Comparison of ENCODE assay signal across 16 cellular contexts in genomic region chr4:102713096-102713495, GRCh38. TPM values are rescaled to one million over a fixed set of nuclear protein-coding genes. Genes with fewer than 3 reads are reported as not detected.
DNase-seq lines count a peak whose midpoint lies in the region; ATAC-seq and TF ChIP-seq lines count a peak whose summit lies in the region.
"Had no signal": no experiment of that assay in that cellular context is flagged by ENCODE, and none has a peak within 500 bp of the region (broad histone marks: within the 10 kb centered on the region; RNA-seq: fewer than 3 reads in every experiment).

No MANE protein-coding gene starts in this region.

- H3F3A ChIP-seq in PC-3 (ENCODE audit: low read length, unreplicated experiment) = no peaks in the 10 kb centered on the region

- H3K9me3 Mint-ChIP-seq in endodermal cell = no peaks in the 10 kb centered on the region
- H3K9me3 Mint-ChIP-seq: IgD-negative memory B cell had no signal

- no peak for TF ChIP-seq POLR2A in ovary (IDR thresholded peaks at IDR 0.05)

- H3K9ac ChIP-seq in endodermal cell (ENCODE audit: extremely low read depth, low read length, poor library complexity, severe bottlenecking) = no peak overlapping the region
- H3K9ac ChIP-seq in mesendoderm (ENCODE audit: low read length) = no peak overlapping the region
- no peak overlapping the region for H3K9ac ChIP-seq in PC-3 (ENCODE audit: low read length)

- H2BK120ac ChIP-seq in mesendoderm (ENCODE audit: low read depth, low read length) = no peak overlapping the region

- 69 to 88% methylated on average over 1 to 3 of the region's 3 CpGs for WGBS in endodermal cell (ENCODE audit: insufficient coverage in 1 of 2, insufficient read length in 1 of 2), 2 experiments
- WGBS in mesendoderm (ENCODE audit: extremely low coverage, insufficient coverage, low lambda C conversion rate) = no CpG with 5 or more reads among the region's 3 CpGs
- WGBS in ovary, 3 donors = 68 to 70% (median 70%) methylated on average over 3 of the region's 3 CpGs

- POLR2A ChIA-PET in PC-3 (lab: Charles Lee; ENCODE audit: unreplicated experiment) = no interaction called here

- peak overlapping the region; percentile 72 for H3K27ac Mint-ChIP-seq in endodermal cell
- H3K27ac Mint-ChIP-seq: IgD-negative memory B cell had no signal

- no peak overlapping the region for H2AK5ac ChIP-seq in mesendoderm (ENCODE audit: low read length)

- intact Hi-C loops in ovary (cut with DNase I) = no loop called here
- intact Hi-C loops in PC-3 (cut with micrococcal nuclease) = no loop called here

- H3K27ac ChIP-seq in endodermal cell (ENCODE audit: low read depth, low read length) (no peak overlapping the region), mesendoderm (ENCODE audit: low read depth, low read length) (no peak overlapping the region), ovary (no peak overlapping the region), PC-3 (ENCODE audit: low read length) (no peak overlapping the region)
- H3K27ac ChIP-seq: heart left ventricle, neutrophil, transverse colon had no signal

- no peak overlapping the region for H2AFZ ChIP-seq in PC-3 (ENCODE audit: low read length)

- no peak overlapping the region for H4K5ac ChIP-seq in mesendoderm (ENCODE audit: low read length)

- H4K20me1 ChIP-seq in PC-3 (ENCODE audit: low read length) = no peaks in the 10 kb centered on the region

- H3K4me2 ChIP-seq in mesendoderm (ENCODE audit: low read length) (no peak overlapping the region), PC-3 (ENCODE audit: low read length) (no peak overlapping the region)

- H3K4me3 ChIP-seq in AG10803 (ENCODE audit: low read length) (no peak overlapping the region), endodermal cell (ENCODE audit: low read length) (no peak overlapping the region), mesendoderm (ENCODE audit: low read length) (no peak overlapping the region), ovary (no peak overlapping the region), PC-3 (ENCODE audit: low read length) (no peak overlapping the region)
- H3K4me3 ChIP-seq: heart left ventricle, lung, transverse colon had no signal

- no peak for ATAC-seq in GM19035 (IDR thresholded peaks at IDR 0.05; ENCODE audit: unreplicated experiment)
- ATAC-seq in PC-3 = no peak

- H3K36me3 Mint-ChIP-seq in endodermal cell (ENCODE audit: low read depth) = peaks cover 15% of the 10 kb centered on the region

- no peaks in the 10 kb centered on the region for H3K27me3 Mint-ChIP-seq in endodermal cell (ENCODE audit: insufficient read depth)
- H3K27me3 Mint-ChIP-seq: IgD-negative memory B cell had no signal

- DNase-seq in AG10803 (ENCODE audit: low read depth) = peak; percentile 28
- peak; percentile 36 for DNase-seq in LHCN-M2 (ENCODE audit: low read depth)
- no peak for DNase-seq in endodermal cell
- DNase-seq in mesendoderm = peak; percentile 83
- DNase-seq in ovary = no peak
- no peak for DNase-seq in amniotic stem cell (lab: John Stamatoyannopoulos, UW)
- no peak for DNase-seq in PC-3
- DNase-seq: effector CD8-positive, alpha-beta T cell; heart left ventricle; NCI-H1694; NCI-H774; transverse colon had no signal

- no peaks in the 10 kb centered on the region for H3K79me1 ChIP-seq in mesendoderm (ENCODE audit: low read length)

- H3K27me3 ChIP-seq in endodermal cell (ENCODE audit: control insufficient read depth, insufficient read depth, low read length, poor library complexity, severe bottlenecking) (no peaks in the 10 kb centered on the region), mesendoderm (ENCODE audit: insufficient read depth, low read length, poor library complexity) (no peaks in the 10 kb centered on the region), ovary (no peaks in the 10 kb centered on the region), PC-3 (ENCODE audit: low read length) (no peaks in the 10 kb centered on the region)
- H3K27me3 ChIP-seq: heart left ventricle, neutrophil, transverse colon had no signal

- H3K56ac ChIP-seq in mesendoderm (ENCODE audit: low read length) = no peak overlapping the region

- TF ChIP-seq CTCF in AG10803 (conservative IDR thresholded peaks at IDR 0.05; ENCODE audit: low read length) (no peak), endodermal cell (conservative IDR thresholded peaks at IDR 0.05) (no peak), ovary (IDR thresholded peaks at IDR 0.05) (no peak), PC-3 (conservative IDR thresholded peaks at IDR 0.05; ENCODE audit: low read depth, low read length) (no peak)

- no peak overlapping the region for H3K18ac ChIP-seq in mesendoderm (ENCODE audit: low read length)

- H3K9me3 ChIP-seq in endodermal cell (ENCODE audit: control insufficient read depth, low read length) (no peaks in the 10 kb centered on the region), ovary (no peaks in the 10 kb centered on the region), PC-3 (ENCODE audit: low read length) (no peaks in the 10 kb centered on the region)
- H3K9me3 ChIP-seq: neutrophil, transverse colon had no signal

- no peak overlapping the region for H2BK5ac ChIP-seq in mesendoderm (ENCODE audit: low read length)

- H2BK15ac ChIP-seq in mesendoderm (replicated peaks; ENCODE audit: low read depth) = no peak overlapping the region

- H3K79me2 ChIP-seq in mesendoderm (ENCODE audit: control insufficient read depth, insufficient read depth, low read length) (no peaks in the 10 kb centered on the region), PC-3 (ENCODE audit: low read length) (no peaks in the 10 kb centered on the region)

- no peaks in the 10 kb centered on the region for H3K4me1 ChIP-seq in endodermal cell (ENCODE audit: control insufficient read depth, insufficient read depth, low read length)
- H3K4me1 ChIP-seq in mesendoderm (ENCODE audit: control insufficient read depth, low read depth, low read length) = no peaks in the 10 kb centered on the region
- H3K4me1 ChIP-seq in ovary (ENCODE audit: insufficient read depth) = no peaks in the 10 kb centered on the region
- H3K4me1 ChIP-seq in PC-3 (ENCODE audit: insufficient read depth, low read length) = no peaks in the 10 kb centered on the region
- H3K4me1 ChIP-seq: transverse colon had no signal

- H3K23ac ChIP-seq in mesendoderm (ENCODE audit: low read length) = no peak overlapping the region

- CTCF ChIA-PET in PC-3 (lab: Charles Lee) = no interaction called here

- BruUV-seq in PC-3 (replicated peaks; lab: Mats Ljungman, UMichigan) = no TSS peak

- TF ChIP-seq EP300 in ovary (IDR thresholded peaks at IDR 0.05) = no peak

- H3K4me1 Mint-ChIP-seq in endodermal cell = peaks cover 11% of the 10 kb centered on the region

- H3K4me3 Mint-ChIP-seq in endodermal cell = no peak overlapping the region
- H3K4me3 Mint-ChIP-seq: IgD-negative memory B cell had no signal

- no peak overlapping the region for H4K8ac ChIP-seq in mesendoderm (ENCODE audit: low read depth, low read length)

- no peaks in the 10 kb centered on the region for H3K36me3 ChIP-seq in endodermal cell (ENCODE audit: control insufficient read depth, insufficient read depth, low read length)
- no peaks in the 10 kb centered on the region for H3K36me3 ChIP-seq in mesendoderm (ENCODE audit: control insufficient read depth, insufficient read depth, low read length)
- no peaks in the 10 kb centered on the region for H3K36me3 ChIP-seq in ovary
- H3K36me3 ChIP-seq in PC-3 (ENCODE audit: low read depth, low read length) = no peaks in the 10 kb centered on the region

- no peak overlapping the region for H3K4ac ChIP-seq in mesendoderm (ENCODE audit: low read depth, low read length)

- no peaks in the 10 kb centered on the region for H3K9me2 ChIP-seq in PC-3 (replicated peaks; ENCODE audit: low read length)

RNA-seq across cellular contexts. Expression of gene MANBA, which starts 47.7 kb away (rescaled TPM):
- total RNA-seq in LHCN-M2 (2014; rRNA removed) (21.1 and 24.4 TPM in 2 replicates), endodermal cell (10 to 100 TPM; 30.4 to 32.0 TPM), ovary (10 to 100 TPM; 21.9 to 30.1 (median 24.5) TPM), PC-3 (2014; rRNA removed) (20.9 and 26.7 TPM in 2 replicates)
- polyA plus RNA-seq in LHCN-M2 (2012) = 10.2 TPM
- polyA plus RNA-seq in endodermal cell (2013, experiment 1 of 2) = 17.3 TPM
- polyA plus RNA-seq in endodermal cell (2013, experiment 2 of 2) = 14.6 TPM
- polyA plus RNA-seq in mesendoderm (2013, experiment 1 of 2) = 6.9 TPM
- 6.6 TPM for polyA plus RNA-seq in mesendoderm (2013, experiment 2 of 2)
- polyA plus RNA-seq in ovary = 10 to 100 TPM; 15.6 to 32.7 TPM

Comparison
In these comparisons a context has a peak if more than half of its experiments do, and no peak if none do; other contexts are left out.
1. DNase-seq: peak in AG10803 (single experiment), LHCN-M2 (single experiment) and mesendoderm (single experiment); none in endodermal cell (single experiment), ovary (0 of 5), amniotic stem cell (single experiment) and PC-3 (single experiment).